Comparison of ENCODE assay signal across 30 cellular contexts in the genomic region with DNA sequence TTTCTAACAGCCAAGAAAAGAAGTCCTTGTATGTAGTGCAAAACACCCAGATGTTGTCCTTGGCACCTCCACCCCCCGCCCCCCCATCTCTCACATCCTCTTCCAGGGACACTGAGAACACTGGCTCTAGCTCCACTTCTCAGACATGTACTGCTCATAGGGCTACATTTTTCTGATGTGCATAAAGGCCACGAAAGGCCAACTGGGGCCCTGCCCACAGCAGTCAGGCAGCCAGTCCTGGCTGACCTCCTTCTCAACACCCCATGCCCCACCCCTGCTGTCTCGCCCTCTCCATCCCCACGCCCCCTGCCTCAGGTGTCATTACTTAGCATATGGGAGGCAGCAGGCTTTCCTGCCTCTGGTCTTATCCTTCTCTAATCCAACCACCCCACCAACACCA. TPM values are rescaled to one million over a fixed set of nuclear protein-coding genes. Genes with fewer than 3 reads are reported as not detected.
"Had no signal": no experiment of that assay in that cellular context is flagged by ENCODE, and none has a peak within 500 bp of the region (broad histone marks: within the 10 kb centered on the region; RNA-seq: fewer than 3 reads in every experiment).

No MANE protein-coding gene starts in this region.

- H3K36me3 ChIP-seq: cardiac muscle cell, colonic mucosa, gastrocnemius medialis, thyroid gland, upper lobe of right lung had no signal

- H3K4me2 ChIP-seq: hepatocyte had no signal

- H3K27ac ChIP-seq: cardiac muscle cell, colonic mucosa, gastrocnemius medialis, hepatocyte, parathyroid adenoma, psoas muscle, thyroid gland, upper lobe of right lung had no signal

- H3K4me3 ChIP-seq: cardiac muscle cell, colonic mucosa, gastrocnemius medialis, hepatocyte, psoas muscle, thyroid gland, upper lobe of right lung had no signal

- H3K4me1 ChIP-seq: colonic mucosa, gastrocnemius medialis, parathyroid adenoma, thyroid gland, upper lobe of right lung had no signal

- H3K9ac ChIP-seq: parathyroid adenoma had no signal

- ATAC-seq: activated naive CD4-positive, alpha-beta T cell treated with anti-CD3 and anti-CD28 coated beads, Interleukin-2, amount 50 U/mL, for 72 hours; activated T-cell treated with anti-CD3 and anti-CD28 coated beads, Interleukin-2, amount 50 U/mL, for 72 hours; gastrocnemius medialis; left cardiac atrium; psoas muscle; upper lobe of right lung had no signal

- H3K9me3 ChIP-seq: colonic mucosa, gastrocnemius medialis, psoas muscle, thyroid gland, upper lobe of right lung had no signal

- H2AFZ ChIP-seq: hepatocyte, parathyroid adenoma had no signal

- H3K79me2 ChIP-seq: hepatocyte, parathyroid adenoma had no signal

- DNase-seq: activated CD4-positive, alpha-beta T cell treated with anti-CD3 and anti-CD28 coated beads for 4 hours; activated CD4-positive, alpha-beta T cell treated with anti-CD3 and anti-CD28 coated beads, Interleukin-2, amount 50 U/mL, for 4 hours; activated naive CD4-positive, alpha-beta T cell; activated T-cell treated with anti-CD3 and anti-CD28 coated beads for 4 hours; activated T-cell treated with anti-CD3 and anti-CD28 coated beads, Interleukin-2, amount 50 U/mL, for 72 hours; anterior cingulate cortex; cerebellar nuclear complex; colonic mucosa; effector memory CD4-positive, alpha-beta T cell; erythroblast; gastrocnemius medialis; glutamatergic neuron; left cardiac atrium; mammary epithelial cell; naive B cell; nucleus accumbens; psoas muscle; stimulated activated CD4-positive, alpha-beta T cell treated with anti-CD3 and anti-CD28 coated beads, Interleukin-2, amount 100 ng/mL, for 48 hours; thyroid gland; upper lobe of right lung had no signal

- H3K27me3 ChIP-seq: cardiac muscle cell, colonic mucosa, gastrocnemius medialis, hepatocyte, thyroid gland, upper lobe of right lung had no signal

RNA-seq across cellular contexts. Expression of a gene that starts 11.3 kb away (rescaled TPM):
- total RNA-seq: activated naive CD4-positive, alpha-beta T cell treated with anti-CD3 and anti-CD28 coated beads, Interleukin-2, amount 50 U/mL, for 72 hours; activated T-cell treated with anti-CD3 and anti-CD28 coated beads, Interleukin-2, amount 50 U/mL, for 72 hours; cardiac muscle cell; dermis microvascular lymphatic vessel endothelial cell; left cardiac atrium; liver; mammary epithelial cell; mesothelial cell of epicardium; subcutaneous adipose tissue; T-helper 1 cell treated with Interleukin-12 subunit alpha and Interleukin-12 subunit beta and Interleukin-4 antibody, amounts not matched to agents 30 ng/mL and 1 ng/mL, for 36 hours; thyroid gland; upper lobe of right lung had no signal
- polyA plus RNA-seq: adipose tissue, cardiac muscle cell, liver, mammary epithelial cell had no signal
